ENCODE assay signal across 19 cellular contexts in genomic region chr11:117166491-117166890, GRCh38. TPM values are rescaled to one million over a fixed set of nuclear protein-coding genes. Genes with fewer than 3 reads are reported as not detected.
DNase-seq lines count a peak whose midpoint lies in the region; ATAC-seq and TF ChIP-seq lines count a peak whose summit lies in the region.
"Had no signal": no experiment of that assay in that cellular context is flagged by ENCODE, and none has a peak within 500 bp of the region (broad histone marks: within the 10 kb centered on the region; RNA-seq: fewer than 3 reads in every experiment).

No MANE protein-coding gene starts in this region.

- no peak overlapping the region for H2AK9ac ChIP-seq in IMR-90 (replicated peaks; ENCODE audit: low read depth, low read length, poor library complexity)

- in situ Hi-C loops in IMR-90 (cut with MboI; ENCODE audit: low sequenced_read_pairs): no loop called here

- intact Hi-C loops in activated CD4-positive, alpha-beta T cell treated with anti-CD3 and anti-CD28 coated beads for 36 hours (cut with DNase I, micrococcal nuclease): no loop called here
- intact Hi-C loops in IMR-90 (cut with micrococcal nuclease): no loop called here

- no peak overlapping the region for H3K4me3 ChIP-seq in IMR-90 (ENCODE audit: insufficient read depth, low read depth, low read length)
- H3K4me3 ChIP-seq: BLaER1, GM12878 had no signal

- no peaks in the 10 kb centered on the region for H3K9me3 Mint-ChIP-seq in activated CD4-positive, alpha-beta T cell treated with anti-CD3 and anti-CD28 coated beads for 36 hours (ENCODE audit: low read depth)
- no peaks in the 10 kb centered on the region for H3K9me3 Mint-ChIP-seq in nephron
- no peaks in the 10 kb centered on the region for H3K9me3 Mint-ChIP-seq in stimulated activated effector memory CD8-positive, alpha-beta T cell treated with anti-CD3 and anti-CD28 coated beads, Interleukin-12 subunit alpha, Interleukin-12 subunit beta, amount 100 ng/mL, for 72 hours
- H3K9me3 Mint-ChIP-seq: CD8-positive, alpha-beta T cell; H9; IgD-negative memory B cell had no signal

- no peak overlapping the region for H3K14ac ChIP-seq in IMR-90 (replicated peaks; ENCODE audit: low read depth, low read length)

- TF ChIP-seq POLR2A in IMR-90 (IDR thresholded peaks at IDR 0.05; ENCODE audit: low read depth, low read length): no peak

- no peak overlapping the region for H3K56ac ChIP-seq in IMR-90 (ENCODE audit: extremely low read depth, insufficient read depth, low read length)

- H3K4me3 Mint-ChIP-seq in activated CD4-positive, alpha-beta T cell treated with anti-CD3 and anti-CD28 coated beads for 36 hours: no peak overlapping the region
- H3K4me3 Mint-ChIP-seq in nephron: no peak overlapping the region
- no peak overlapping the region for H3K4me3 Mint-ChIP-seq in stimulated activated effector memory CD8-positive, alpha-beta T cell treated with anti-CD3 and anti-CD28 coated beads, Interleukin-12 subunit alpha, Interleukin-12 subunit beta, amount 100 ng/mL, for 72 hours
- H3K4me3 Mint-ChIP-seq: CD14-positive monocyte; CD8-positive, alpha-beta T cell; H9; IgD-negative memory B cell had no signal

- H3K9ac ChIP-seq in IMR-90 (ENCODE audit: low read depth, low read length): no peak overlapping the region
- H3K9ac ChIP-seq: BLaER1 had no signal

- no peak overlapping the region for H2BK20ac ChIP-seq in IMR-90 (ENCODE audit: low read depth, low read length)

- H3K4ac ChIP-seq in IMR-90 (ENCODE audit: low read depth, low read length): no peak overlapping the region

- H4K8ac ChIP-seq in IMR-90 (ENCODE audit: low read depth in 2 of 2, low read length in 2 of 2): no peak overlapping the region

- POLR2A ChIA-PET in activated CD4-positive, alpha-beta T cell treated with anti-CD3 and anti-CD28 coated beads for 36 hours (lab: Charles Lee): interaction anchor here (0.6 kb wide), 1 partner anchor 172 kb away, joined by 3 read pairs; no protein-coding TSS in a partner anchor
- POLR2A ChIA-PET in IMR-90 (lab: Charles Lee; ENCODE audit: unreplicated experiment): no interaction called here

- dilution Hi-C loops in IMR-90 (cut with HindIII; ENCODE audit: low sequenced_read_pairs, unreplicated experiment): no loop called here

- no peak overlapping the region for H4K5ac ChIP-seq in IMR-90 (ENCODE audit: low read depth, low read length)

- peaks cover 17 to 44% of the 10 kb centered on the region in 2 experiments for H3K79me1 ChIP-seq in IMR-90 (ENCODE audit: low read depth in 1 of 2, low read length in 2 of 2)

- no peak for TF ChIP-seq RAD21 in IMR-90 (IDR thresholded peaks at IDR 0.05; ENCODE audit: low read length)

- H3K4me1 Mint-ChIP-seq in activated CD4-positive, alpha-beta T cell treated with anti-CD3 and anti-CD28 coated beads for 36 hours: peaks cover 4% of the 10 kb centered on the region
- H3K4me1 Mint-ChIP-seq in nephron: peaks cover 49% of the 10 kb centered on the region
- H3K4me1 Mint-ChIP-seq in stimulated activated effector memory CD8-positive, alpha-beta T cell treated with anti-CD3 and anti-CD28 coated beads, Interleukin-12 subunit alpha, Interleukin-12 subunit beta, amount 100 ng/mL, for 72 hours: no peaks in the 10 kb centered on the region
- H3K4me1 Mint-ChIP-seq: CD14-positive monocyte, IgD-negative memory B cell had no signal

- WGBS in IMR-90 (ENCODE audit: extremely low coverage in 2 of 2, insufficient read length in 1 of 2), 2 experiments: 43% methylated on average over 1 of the region's 1 CpG; no CpG with 5 or more reads in 1 of the 2 experiments

- H2BK120ac ChIP-seq in IMR-90 (ENCODE audit: low read depth, low read length): no peak overlapping the region

- no peak overlapping the region for H3K18ac ChIP-seq in IMR-90 (ENCODE audit: low read depth, low read length)

- H2BK15ac ChIP-seq in IMR-90 (ENCODE audit: low read depth, low read length): no peak overlapping the region

- TF ChIP-seq CTCF in IMR-90 (conservative IDR thresholded peaks at IDR 0.05; ENCODE audit: low read depth, low read length) (no peak), nephron (IDR thresholded peaks at IDR 0.05; ENCODE audit: unreplicated experiment in 3 of 3) (no peak)

- H3K4me1 ChIP-seq in IMR-90 (ENCODE audit: control insufficient read depth, insufficient read depth, low read length): peaks cover 9% of the 10 kb centered on the region

- no peaks in the 10 kb centered on the region for H3K27me3 ChIP-seq in IMR-90 (ENCODE audit: control insufficient read depth, insufficient read depth, low read length)
- H3K27me3 ChIP-seq: BLaER1 had no signal

- H3K36me3 Mint-ChIP-seq in activated CD4-positive, alpha-beta T cell treated with anti-CD3 and anti-CD28 coated beads for 36 hours (ENCODE audit: low read depth): peaks cover 37% of the 10 kb centered on the region
- H3K36me3 Mint-ChIP-seq in nephron (ENCODE audit: low read depth): peaks cover 77% of the 10 kb centered on the region
- H3K36me3 Mint-ChIP-seq in stimulated activated effector memory CD8-positive, alpha-beta T cell treated with anti-CD3 and anti-CD28 coated beads, Interleukin-12 subunit alpha, Interleukin-12 subunit beta, amount 100 ng/mL, for 72 hours: peaks cover 96% of the 10 kb centered on the region

- no peaks in the 10 kb centered on the region for H3K9me3 ChIP-seq in IMR-90 (ENCODE audit: control insufficient read depth, insufficient read depth, low read length)
- H3K9me3 ChIP-seq: BLaER1 had no signal

- peaks cover 24% of the 10 kb centered on the region for H4K20me1 ChIP-seq in IMR-90 (ENCODE audit: insufficient read depth, low read length)

- H2AFZ ChIP-seq in IMR-90 (replicated peaks; ENCODE audit: low read length, poor library complexity): no peak overlapping the region

- BruUV-seq in IMR-90 (replicated peaks; lab: Mats Ljungman, UMichigan): no TSS peak

- H3K27ac Mint-ChIP-seq in activated CD4-positive, alpha-beta T cell treated with anti-CD3 and anti-CD28 coated beads for 36 hours: peak overlapping the region; percentile 6
- H3K27ac Mint-ChIP-seq in nephron: peak overlapping the region; percentile 10 to 81 (median 56)
- peak overlapping the region; percentile 33 for H3K27ac Mint-ChIP-seq in stimulated activated effector memory CD8-positive, alpha-beta T cell treated with anti-CD3 and anti-CD28 coated beads, Interleukin-12 subunit alpha, Interleukin-12 subunit beta, amount 100 ng/mL, for 72 hours
- H3K27ac Mint-ChIP-seq: CD8-positive, alpha-beta T cell; IgD-negative memory B cell had no signal

- no peak overlapping the region for H2BK5ac ChIP-seq in IMR-90 (ENCODE audit: low read depth, low read length, poor library complexity, severe bottlenecking)

- CTCF ChIA-PET in activated CD4-positive, alpha-beta T cell treated with anti-CD3 and anti-CD28 coated beads for 36 hours (lab: Charles Lee): interaction anchor here (0.6 to 1.2 kb wide), 4 partner anchors 9 to 394 kb away, joined by 3 to 6 read pairs (median 4); partner anchors contain the start of gene BUD13
- CTCF ChIA-PET in IMR-90 (lab: Yijun Ruan, JAX): interaction anchor here (0.6 kb wide), 1 partner anchor 18 kb away, joined by 3 read pairs; no protein-coding TSS in a partner anchor

- H4K91ac ChIP-seq in IMR-90 (ENCODE audit: insufficient read depth, low read depth, low read length): no peak overlapping the region

- no peak for ATAC-seq in activated CD4-positive, alpha-beta T cell treated with anti-CD3 and anti-CD28 coated beads for 36 hours
- ATAC-seq in IMR-90 (ENCODE audit: low read depth): peak; percentile 63
- no peak for ATAC-seq in stimulated activated effector memory CD8-positive, alpha-beta T cell treated with anti-CD3 and anti-CD28 coated beads, Interleukin-12 subunit alpha, Interleukin-12 subunit beta, amount 100 ng/mL, for 72 hours
- ATAC-seq in HG02885 (IDR thresholded peaks at IDR 0.05; ENCODE audit: poor library complexity, unreplicated experiment): no peak
- ATAC-seq in GM21825 (IDR thresholded peaks at IDR 0.05; ENCODE audit: unreplicated experiment): no peak
- no peak for ATAC-seq in GM21390 (IDR thresholded peaks at IDR 0.05; ENCODE audit: unreplicated experiment)
- ATAC-seq: CD8-positive, alpha-beta T cell; GM12878 had no signal

- H2AK5ac ChIP-seq in IMR-90 (ENCODE audit: low read depth, low read length): no peak overlapping the region

- H3K9me1 ChIP-seq in IMR-90 (ENCODE audit: insufficient read depth, low read length): peaks cover 4% of the 10 kb centered on the region; the same call in 1 of the 2 replicates

- no peaks in the 10 kb centered on the region for H3K27me3 Mint-ChIP-seq in activated CD4-positive, alpha-beta T cell treated with anti-CD3 and anti-CD28 coated beads for 36 hours
- no peaks in the 10 kb centered on the region for H3K27me3 Mint-ChIP-seq in nephron (ENCODE audit: low read depth)
- H3K27me3 Mint-ChIP-seq: IgD-negative memory B cell had no signal

- H3K4me2 ChIP-seq in IMR-90 (ENCODE audit: low read depth, low read length): no peak overlapping the region
- H3K4me2 ChIP-seq: BLaER1 had no signal

- no peak overlapping the region for H3K27ac ChIP-seq in IMR-90 (ENCODE audit: insufficient read depth, low read length)
- H3K27ac ChIP-seq: 22Rv1, BLaER1 had no signal

- H3K23ac ChIP-seq in IMR-90 (ENCODE audit: low read depth, low read length): no peak overlapping the region

- no peak for DNase-seq in activated CD4-positive, alpha-beta T cell treated with anti-CD3 and anti-CD28 coated beads for 36 hours
- no peak for DNase-seq in activated CD4-positive, alpha-beta T cell treated with anti-CD3 and anti-CD28 coated beads for 4 hours
- DNase-seq in IMR-90: peak; percentile 28
- DNase-seq in stimulated activated effector memory CD8-positive, alpha-beta T cell treated with anti-CD3 and anti-CD28 coated beads, Interleukin-12 subunit alpha, Interleukin-12 subunit beta, amount 100 ng/mL, for 72 hours (ENCODE audit: low spot score in 2 of 2): no peak
- DNase-seq: Calu3; CD8-positive, alpha-beta T cell; DMS79 treated with DMSO at 0.1 percent for 48 hours; EL; H9; KBM-7 had no signal

- peaks cover 38% of the 10 kb centered on the region for H3K36me3 ChIP-seq in IMR-90 (ENCODE audit: control insufficient read depth, insufficient read depth, low read length)

RNA-seq across cellular contexts. Expression of gene SIDT2, which starts 12.1 kb away (rescaled TPM):
- 10 to 100 TPM; 21.5 to 23.7 TPM for total RNA-seq in activated CD4-positive, alpha-beta T cell treated with anti-CD3 and anti-CD28 coated beads for 36 hours
- 6.7 and 7.3 TPM in 2 replicates for total RNA-seq in IMR-90 (2012; rRNA removed)
- polyA plus RNA-seq in IMR-90 (2012; rRNA removed): 29.7 and 30.3 TPM in 2 replicates
- 13.2 and 30.9 TPM in 2 replicates for polyA plus RNA-seq in IMR-90 (2012; cell fraction: cytosol; rRNA removed)
- 68.9 and 117 TPM in 2 replicates for polyA plus RNA-seq in IMR-90 (2012; cell fraction: nucleus; rRNA removed; ENCODE audit: low replicate concordance)

RNA-seq across cellular contexts. Expression of gene PAFAH1B2, which starts 22.4 kb away (rescaled TPM):
- total RNA-seq in activated CD4-positive, alpha-beta T cell treated with anti-CD3 and anti-CD28 coated beads for 36 hours: 10 to 100 TPM; 44.8 to 57.5 TPM
- 213 and 280 TPM in 2 replicates for total RNA-seq in IMR-90 (2012; rRNA removed)
- 24.2 and 29.8 TPM in 2 replicates for polyA plus RNA-seq in IMR-90 (2012; rRNA removed)
- polyA plus RNA-seq in IMR-90 (2012; cell fraction: cytosol; rRNA removed): 10.3 and 25.1 TPM in 2 replicates
- polyA plus RNA-seq in IMR-90 (2012; cell fraction: nucleus; rRNA removed; ENCODE audit: low replicate concordance): 7.3 and 18.9 TPM in 2 replicates

RNA-seq across cellular contexts. Expression of gene TAGLN, which starts 32.7 kb away (rescaled TPM):
- total RNA-seq in activated CD4-positive, alpha-beta T cell treated with anti-CD3 and anti-CD28 coated beads for 36 hours: 1 to 10 TPM; 1.6 to 2.0 TPM
- total RNA-seq in IMR-90 (2012; rRNA removed): 1,558 and 2,558 TPM in 2 replicates
- polyA plus RNA-seq in IMR-90 (2012; rRNA removed): 3,760 and 3,780 TPM in 2 replicates
- polyA plus RNA-seq in IMR-90 (2012; cell fraction: cytosol; rRNA removed): 3,517 and 4,395 TPM in 2 replicates
- polyA plus RNA-seq in IMR-90 (2012; cell fraction: nucleus; rRNA removed; ENCODE audit: low replicate concordance): 1,556 and 1,814 TPM in 2 replicates

Comparison
In these comparisons a context has a peak if more than half of its experiments do, and no peak if none do; other contexts are left out.
1. H3K27ac Mint-ChIP-seq: peak in every context shown above with its lines; median percentile 56 in nephron; 33 in stimulated activated effector memory CD8-positive, alpha-beta T cell treated with anti-CD3 and anti-CD28 coated beads, Interleukin-12 subunit alpha, Interleukin-12 subunit beta, amount 100 ng/mL, for 72 hours; 6 in activated CD4-positive, alpha-beta T cell treated with anti-CD3 and anti-CD28 coated beads for 36 hours.
2. RNA of gene TAGLN, which starts 32.7 kb away (total RNA-seq): 1,558 to 2,558 TPM in IMR-90; 1.6 to 2.0 TPM in activated CD4-positive, alpha-beta T cell treated with anti-CD3 and anti-CD28 coated beads for 36 hours; every median in the first group is over 100 times any median in the second.